Comparison of ENCODE assay signal across 8 cellular contexts in the genomic region with DNA sequence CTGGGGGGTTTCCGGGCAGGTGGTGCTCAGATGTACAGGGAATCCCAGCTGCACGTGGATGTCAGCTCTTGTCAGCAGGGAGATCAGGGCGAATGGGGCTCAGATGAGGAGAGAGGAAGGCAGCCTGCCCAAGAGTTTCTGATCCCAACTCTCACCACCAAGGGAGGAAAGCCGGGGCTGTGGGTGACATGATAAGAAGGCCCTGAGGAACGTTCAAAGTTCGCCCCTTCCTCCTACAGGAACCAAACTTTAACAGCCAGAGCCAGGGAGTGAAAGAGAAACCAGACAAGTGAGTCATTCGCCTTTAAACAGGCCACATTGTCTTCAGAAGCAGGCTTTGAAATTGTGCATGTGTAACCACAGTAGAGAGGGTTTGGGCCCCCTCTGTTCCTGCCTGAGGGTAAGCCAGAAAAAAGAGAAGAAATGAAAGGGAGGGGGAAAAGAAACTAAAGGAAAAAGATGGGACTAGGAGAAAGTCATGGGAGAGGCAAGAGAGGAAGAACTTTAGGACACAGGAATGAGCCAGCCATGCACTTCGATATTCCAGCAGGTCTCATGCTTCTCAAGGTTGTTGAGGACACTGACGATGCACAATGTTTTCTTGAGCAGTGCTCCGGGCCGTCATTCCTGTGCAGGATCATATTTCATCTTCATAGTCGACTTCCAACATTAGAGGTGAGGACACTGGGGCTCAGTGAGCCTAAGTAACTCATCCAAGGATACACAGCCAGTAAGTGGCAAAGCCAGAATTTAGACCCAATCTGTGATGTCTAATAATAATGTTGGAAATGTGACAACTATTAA.
DNase-seq lines count a peak whose midpoint lies in the region; ATAC-seq lines count a peak whose summit lies in the region.

No MANE protein-coding gene starts in this region.

- CTCF ChIA-PET in activated naive CD4-positive, alpha-beta T cell treated with anti-CD3 and anti-CD28 coated beads for 36 hours (lab: Charles Lee) = no interaction called here

- H3K27me3 Mint-ChIP-seq in activated naive CD4-positive, alpha-beta T cell treated with anti-CD3 and anti-CD28 coated beads for 36 hours (ENCODE audit: low read depth) = peaks cover 2% of the 10 kb centered on the region

- no peak overlapping the region for H3K4me3 Mint-ChIP-seq in activated naive CD4-positive, alpha-beta T cell treated with anti-CD3 and anti-CD28 coated beads for 36 hours

- ATAC-seq in GM18909 (IDR thresholded peaks at IDR 0.05; ENCODE audit: poor library complexity, unreplicated experiment) = peak; percentile 96
- peak; percentile 95 for ATAC-seq in HG02852 (IDR thresholded peaks at IDR 0.05; ENCODE audit: unreplicated experiment)

- H3K4me1 Mint-ChIP-seq in activated naive CD4-positive, alpha-beta T cell treated with anti-CD3 and anti-CD28 coated beads for 36 hours (ENCODE audit: low read depth) = peaks cover 6% of the 10 kb centered on the region

- H3K9me3 Mint-ChIP-seq in activated naive CD4-positive, alpha-beta T cell treated with anti-CD3 and anti-CD28 coated beads for 36 hours = peaks cover 10% of the 10 kb centered on the region

- peak; percentile 92 for DNase-seq in OCI-M1 (lab: John Stamatoyannopoulos, UW)
- DNase-seq in foreskin melanocyte = peak; percentile 82
- DNase-seq in activated naive CD4-positive, alpha-beta T cell treated with anti-CD3 and anti-CD28 coated beads for 36 hours = no peak
- no peak for DNase-seq in NCI-H1694 (lab: John Stamatoyannopoulos, UW)
- no peak for DNase-seq in cardiac septum (ENCODE audit: low spot score)
- DNase-seq in activated effector memory CD4-positive, alpha-beta T cell treated with Interleukin-2 at 50 U/mL for 16 hours = no peak

- H3K27ac Mint-ChIP-seq in activated naive CD4-positive, alpha-beta T cell treated with anti-CD3 and anti-CD28 coated beads for 36 hours = no peak overlapping the region

- no peaks in the 10 kb centered on the region for H3K36me3 Mint-ChIP-seq in activated naive CD4-positive, alpha-beta T cell treated with anti-CD3 and anti-CD28 coated beads for 36 hours (ENCODE audit: low read depth)

- intact Hi-C loops in activated naive CD4-positive, alpha-beta T cell treated with anti-CD3 and anti-CD28 coated beads for 36 hours (cut with micrococcal nuclease) = no loop called here
- intact Hi-C loops in cardiac septum (cut with DNase I) = no loop called here

Comparison
In these comparisons a context has a peak if more than half of its experiments do, and no peak if none do; other contexts are left out.
1. DNase-seq: peak in OCI-M1 (single experiment) and foreskin melanocyte (single experiment); none in activated naive CD4-positive, alpha-beta T cell treated with anti-CD3 and anti-CD28 coated beads for 36 hours (single experiment), NCI-H1694 (single experiment), cardiac septum (single experiment) and activated effector memory CD4-positive, alpha-beta T cell treated with Interleukin-2 at 50 U/mL for 16 hours (single experiment).